In genomic region chr7:27150568-27151340, GRCh38 we compare ENCODE assay signal across 8 cellular contexts. TPM values are rescaled to one million over a fixed set of nuclear protein-coding genes. Genes with fewer than 3 reads are reported as not detected.
A peak's percentile ranks its signal among the peaks of the same experiment; 100 is the strongest.
DNase-seq lines count a peak whose midpoint lies in the region; ATAC-seq and TF ChIP-seq lines count a peak whose summit lies in the region.

No MANE protein-coding gene starts in this region.

- H3K4me2 ChIP-seq in parathyroid adenoma (ENCODE audit: low read length): peak overlapping the region; percentile 92

- H3K36me3 ChIP-seq in Peyer's patch: no peaks in the 10 kb centered on the region
- H3K36me3 ChIP-seq in parathyroid adenoma (ENCODE audit: control insufficient read depth, insufficient read depth, low read length): no peaks in the 10 kb centered on the region

- H3K4me1 ChIP-seq in Peyer's patch (peaks cover 0 to 60% (median 16%) of the 10 kb centered on the region in 4 donors), parathyroid adenoma (no peaks in the 10 kb centered on the region)

- peak overlapping the region; percentile 75 for H2AFZ ChIP-seq in parathyroid adenoma

- no peaks in the 10 kb centered on the region for H3K79me2 ChIP-seq in parathyroid adenoma

- H3K27me3 ChIP-seq in Peyer's patch: no peaks in the 10 kb centered on the region
- peaks cover 6% of the 10 kb centered on the region for H3K27me3 ChIP-seq in parathyroid adenoma (ENCODE audit: control insufficient read depth, insufficient read depth, low read length)

- peak; percentile 87 to 96 for TF ChIP-seq POLR2A in Peyer's patch (IDR thresholded peaks at IDR 0.05)

- in situ Hi-C loops in Caki2 (cut with HindIII; ENCODE audit: low pct_unique_long_range_greater_than_20kb, low sequenced_read_pairs): no loop called here

- DNase-seq in Caki2 (ENCODE audit: low read depth) (peak; percentile 89), HS-5 (ENCODE audit: low read depth) (peak; percentile 74), Peyer's patch (peak; percentile 58 to 90 (median 89)), glomerular visceral epithelial cell (ENCODE audit: extremely low spot score) (peak; percentile 84), cerebellar nuclear complex (lab: John Stamatoyannopoulos, UW) (no peak)
- DNase-seq in activated naive CD4-positive, alpha-beta T cell (lab: John Stamatoyannopoulos, UW): peak in 3 of 4 experiments; percentile 36 to 52 (median 36)

- no peak overlapping the region for H3K9ac ChIP-seq in parathyroid adenoma

- peak; percentile 91 for ATAC-seq in GM19463 (IDR thresholded peaks at IDR 0.05; ENCODE audit: unreplicated experiment)

- H3K9me3 ChIP-seq in Peyer's patch: no peaks in the 10 kb centered on the region
- H3K9me3 ChIP-seq in parathyroid adenoma (ENCODE audit: control insufficient read depth, low read length): no peaks in the 10 kb centered on the region

- H3K4me3 ChIP-seq in Peyer's patch: peak overlapping the region; percentile 42 to 75 (median 54)
- H3K4me3 ChIP-seq in parathyroid adenoma (ENCODE audit: low read depth, low read length): peak overlapping the region; percentile 57

- H3K27ac ChIP-seq in Peyer's patch: peak overlapping the region; percentile 71 to 96 (median 86)
- H3K27ac ChIP-seq in parathyroid adenoma: no peak overlapping the region

- TF ChIP-seq CTCF in Peyer's patch (IDR thresholded peaks at IDR 0.05): peak; percentile 59 to 96 (median 92)
- TF ChIP-seq CTCF in parathyroid adenoma (IDR thresholded peaks at IDR 0.05): peak; percentile 79

RNA-seq across cellular contexts. Expression of gene HOXA3, which starts 1.6 kb away (rescaled TPM):
- total RNA-seq in Caki2 (2014; rRNA removed; shearing (Covaris generic); ENCODE audit: low replicate concordance): 3.3 and 32.9 TPM in 2 replicates
- total RNA-seq in Peyer's patch: 10 to 100 TPM in 3 of 4 donors, 1 to 10 TPM in 1; 6.7 to 21.2 (median 13.9) TPM

RNA-seq across cellular contexts. Expression of gene HOXA6, which starts 3.2 kb away (rescaled TPM):
- 0.96 and 1.2 TPM in 2 replicates for total RNA-seq in Caki2 (2014; rRNA removed; shearing (Covaris generic); ENCODE audit: low replicate concordance)
- total RNA-seq in Peyer's patch: 10 to 100 TPM; 18.7 to 45.0 (median 30.7) TPM

RNA-seq across cellular contexts. Expression of gene HOXA7, which starts 5.7 kb away (rescaled TPM):
- 5.1 TPM in 1 of 2 replicates, not detected in the other for total RNA-seq in Caki2 (2014; rRNA removed; shearing (Covaris generic); ENCODE audit: low replicate concordance)
- 10 to 100 TPM in 1 of 4 donors, 1 to 10 TPM in 3; 3.3 to 11.8 (median 5.7) TPM for total RNA-seq in Peyer's patch

RNA-seq across cellular contexts. Expression of gene HOXA5, which starts 7.3 kb away (rescaled TPM):
- total RNA-seq in Caki2 (2014; rRNA removed; shearing (Covaris generic); ENCODE audit: low replicate concordance): 53.0 and 130 TPM in 2 replicates
- 10 to 100 TPM in 3 of 4 donors, 1 to 10 TPM in 1; 8.3 to 24.3 (median 20.1) TPM for total RNA-seq in Peyer's patch

RNA-seq across cellular contexts. Expression of gene HOXA9, which starts 14.6 kb away (rescaled TPM):
- 46.9 and 62.2 TPM in 2 replicates for total RNA-seq in Caki2 (2014; rRNA removed; shearing (Covaris generic); ENCODE audit: low replicate concordance)
- 10 to 100 TPM; 25.7 to 71.2 (median 46.1) TPM for total RNA-seq in Peyer's patch

Comparison
In these comparisons a context has a peak if more than half of its experiments do, and no peak if none do; other contexts are left out.
1. DNase-seq: peak in Caki2 (single experiment), HS-5 (single experiment), Peyer's patch (3 of 3), activated naive CD4-positive, alpha-beta T cell (3 of 4) and glomerular visceral epithelial cell (single experiment); none in cerebellar nuclear complex (0 of 2).